Comparison of ENCODE assay signal across 26 cellular contexts in the genomic region with DNA sequence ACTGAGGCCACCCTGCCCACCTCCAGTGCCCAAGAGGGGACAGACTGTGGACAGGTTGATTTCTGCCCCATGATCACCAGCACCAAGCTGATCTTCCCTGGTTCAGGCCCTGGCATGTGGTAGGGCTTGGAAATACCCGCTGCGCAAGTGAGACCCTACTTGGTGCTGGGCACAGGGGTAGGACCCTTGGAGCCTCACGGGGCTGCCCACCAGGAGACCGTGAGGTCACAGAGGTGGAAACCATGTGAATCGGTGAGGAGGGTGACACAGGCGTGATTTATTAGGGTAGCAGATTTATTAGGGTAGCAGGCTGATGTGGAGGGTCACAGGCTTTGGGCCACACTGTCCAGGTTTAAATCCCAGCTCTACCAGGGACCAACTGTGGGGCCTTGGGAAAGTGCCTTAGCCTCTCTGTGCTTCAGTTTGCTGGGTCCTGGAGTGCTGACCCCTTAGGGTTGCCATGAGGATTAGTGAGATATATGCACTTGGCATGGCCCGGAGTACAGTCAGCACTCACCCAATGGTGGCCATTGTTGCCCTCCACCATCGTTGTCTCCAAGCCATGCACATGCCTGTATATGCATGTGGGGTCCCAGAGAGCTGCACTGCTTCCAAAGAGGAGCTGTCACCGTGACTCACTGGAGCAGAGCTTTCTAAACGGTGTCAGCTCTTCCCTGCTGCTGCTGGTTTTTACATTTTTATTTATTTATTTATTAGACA. TPM values are rescaled to one million over a fixed set of nuclear protein-coding genes. Genes with fewer than 3 reads are reported as not detected.
DNase-seq lines count a peak whose midpoint lies in the region; ATAC-seq and TF ChIP-seq lines count a peak whose summit lies in the region.
"Had no signal": no experiment of that assay in that cellular context is flagged by ENCODE, and none has a peak within 500 bp of the region (broad histone marks: within the 10 kb centered on the region; RNA-seq: fewer than 3 reads in every experiment).

No MANE protein-coding gene starts in this region.

- TF ChIP-seq CTCF in esophagus muscularis mucosa (IDR thresholded peaks at IDR 0.05) (no peak), gastrocnemius medialis (IDR thresholded peaks at IDR 0.05 in 4 of 5, conservative IDR thresholded peaks at IDR 0.05 in 1 of 5) (no peak), upper lobe of right lung (IDR thresholded peaks at IDR 0.05) (no peak), prostate gland (IDR thresholded peaks at IDR 0.05) (no peak)

- H3K27me3 ChIP-seq in esophagus muscularis mucosa (no peaks in the 10 kb centered on the region), gastrocnemius medialis (no peaks in the 10 kb centered on the region), upper lobe of right lung (no peaks in the 10 kb centered on the region), prostate gland (replicated peaks; ENCODE audit: insufficient read depth) (no peaks in the 10 kb centered on the region)
- H3K27me3 ChIP-seq: cardiac muscle cell, neural progenitor cell, SJCRH30 had no signal

- in situ Hi-C loops in gastrocnemius medialis (cut with MboI; ENCODE audit: low sequenced_read_pairs in 4 of 4), result loop anchor here in 1 of 4 donors (10.0 kb wide), 1 partner anchor 73 kb away; no protein-coding TSS in a partner anchor

- TF ChIP-seq POLR2A in esophagus muscularis mucosa (IDR thresholded peaks at IDR 0.05; ENCODE audit: low read depth) (no peak), gastrocnemius medialis (IDR thresholded peaks at IDR 0.05) (no peak), prostate gland (IDR thresholded peaks at IDR 0.05) (no peak)

- DNase-seq in M059J (ENCODE audit: low read depth), result peak; percentile 47
- no peak for DNase-seq in esophagus muscularis mucosa (ENCODE audit: extremely low spot score)
- DNase-seq in gastrocnemius medialis, result no peak
- DNase-seq in upper lobe of right lung, result no peak
- DNase-seq in left colon, result no peak
- DNase-seq in D341Med (ENCODE audit: low spot score), result no peak
- no peak for DNase-seq in prostate gland (ENCODE audit: low spot score)
- DNase-seq: activated naive CD4-positive, alpha-beta T cell treated with Interleukin-2 at 50 U/mL for 16 hours; activated T-cell treated with anti-CD3 and anti-CD28 coated beads, Interleukin-2, amount 50 U/mL, for 1 hour; amniotic stem cell; CD8-positive, alpha-beta T cell; GF-D8; HFFc6; Karpas-422; NCI-H1092; NCI-H2029; NCI-H2227 treated with DMSO at 0.1 percent for 48 hours; PC-3; stimulated activated CD4-positive, alpha-beta T cell treated with anti-CD3 and anti-CD28 coated beads, Interleukin-4, amount 100 ng/mL, for 24 hours; stimulated activated naive CD8-positive, alpha-beta T cell treated with anti-CD3 and anti-CD28 coated beads, Interleukin-15, amount 100 ng/mL, for 72 hours; T-cell had no signal

- no peak for TF ChIP-seq EP300 in esophagus muscularis mucosa (IDR thresholded peaks at IDR 0.05)

- H3K9me3 ChIP-seq in esophagus muscularis mucosa (no peaks in the 10 kb centered on the region), gastrocnemius medialis (no peaks in the 10 kb centered on the region), upper lobe of right lung (no peaks in the 10 kb centered on the region), prostate gland (no peaks in the 10 kb centered on the region)
- H3K9me3 ChIP-seq: SJCRH30 had no signal

- WGBS in esophagus muscularis mucosa, result 96% methylated on average over 9 of the region's 10 CpGs
- 88% methylated on average over 10 of the region's 10 CpGs for WGBS in prostate gland

- intact Hi-C loops in esophagus muscularis mucosa (cut with DNase I), result loop anchor here (5.0 kb wide), 1 partner anchor 65 kb away; no protein-coding TSS in a partner anchor
- intact Hi-C loops in gastrocnemius medialis (cut with DNase I; ENCODE audit: low total_unique reads), result no loop called here
- intact Hi-C loops in upper lobe of right lung (cut with DNase I), result no loop called here
- intact Hi-C loops in left colon (cut with DNase I, micrococcal nuclease), result no loop called here
- intact Hi-C loops in prostate gland (cut with DNase I), result no loop called here

- H3K4me3 ChIP-seq in esophagus muscularis mucosa (no peak overlapping the region), gastrocnemius medialis (no peak overlapping the region), upper lobe of right lung (no peak overlapping the region), prostate gland (no peak overlapping the region)
- H3K4me3 ChIP-seq: cardiac muscle cell, neural progenitor cell, SJCRH30 had no signal

- H3K4me1 ChIP-seq in esophagus muscularis mucosa (peaks cover 41 to 64% (median 58%) of the 10 kb centered on the region in 4 donors), gastrocnemius medialis (peaks cover 73 to 75% of the 10 kb centered on the region in 2 donors), upper lobe of right lung (peaks cover 59% of the 10 kb centered on the region), prostate gland (replicated peaks) (no peaks in the 10 kb centered on the region)

- peak overlapping the region in 3 of 4 donors; percentile 6 to 25 (median 14) for H3K27ac ChIP-seq in esophagus muscularis mucosa (replicated peaks in 1 of 4)
- H3K27ac ChIP-seq in gastrocnemius medialis, result peak overlapping the region; percentile 88 to 92 (median 90)
- H3K27ac ChIP-seq in upper lobe of right lung, result peak overlapping the region; percentile 11
- no peak overlapping the region for H3K27ac ChIP-seq in prostate gland
- H3K27ac ChIP-seq: cardiac muscle cell, neural progenitor cell, SJCRH30 had no signal

- H3K36me3 ChIP-seq in esophagus muscularis mucosa, result no peaks in the 10 kb centered on the region
- no peaks in the 10 kb centered on the region for H3K36me3 ChIP-seq in gastrocnemius medialis
- no peaks in the 10 kb centered on the region for H3K36me3 ChIP-seq in upper lobe of right lung
- H3K36me3 ChIP-seq in prostate gland, result no peaks in the 10 kb centered on the region
- H3K36me3 ChIP-seq: cardiac muscle cell, neural progenitor cell, SJCRH30 had no signal

- ATAC-seq in gastrocnemius medialis (no peak), upper lobe of right lung (no peak), GM18861 (IDR thresholded peaks at IDR 0.05; ENCODE audit: unreplicated experiment) (no peak), left colon (no peak)
- ATAC-seq: CD8-positive, alpha-beta T cell; left lobe of liver; PC-3; stimulated activated naive CD8-positive, alpha-beta T cell treated with anti-CD3 and anti-CD28 coated beads, Interleukin-15, amount 100 ng/mL, for 72 hours; T-cell had no signal

RNA-seq across cellular contexts. Expression of a gene that starts 20.9 kb away (rescaled TPM):
- total RNA-seq in M059J (2014; rRNA removed; shearing (Covaris generic)), result 80.5 and 91.9 TPM in 2 replicates
- 100 to 1,000 TPM; 455 to 718 (median 676) TPM for total RNA-seq in esophagus muscularis mucosa
- 1,000 to 10,000 TPM in 1 of 4 donors, 100 to 1,000 TPM in 3; 345 to 1,004 (median 793) TPM for total RNA-seq in gastrocnemius medialis
- total RNA-seq in upper lobe of right lung, result 382 TPM
- total RNA-seq in left colon, result 100 to 1,000 TPM; 148 to 242 TPM
- total RNA-seq in prostate gland, result 100 to 1,000 TPM; 559 to 659 TPM

RNA-seq across cellular contexts. Expression of a gene that starts 42.2 kb away (rescaled TPM):
- total RNA-seq in M059J (2014; rRNA removed; shearing (Covaris generic)), result 149 and 153 TPM in 2 replicates
- total RNA-seq in esophagus muscularis mucosa, result 100 to 1,000 TPM; 105 to 161 (median 145) TPM
- 100 to 1,000 TPM in 1 of 4 donors, 10 to 100 TPM in 3; 54.4 to 108 (median 88.0) TPM for total RNA-seq in gastrocnemius medialis
- total RNA-seq in upper lobe of right lung, result 186 TPM
- total RNA-seq in left colon, result 100 to 1,000 TPM; 201 to 223 TPM
- 100 to 1,000 TPM; 228 to 380 TPM for total RNA-seq in prostate gland

Comparison
In these comparisons a context has a peak if more than half of its experiments do, and no peak if none do; other contexts are left out.
1. H3K27ac ChIP-seq: peak in esophagus muscularis mucosa (3 of 4), gastrocnemius medialis (4 of 4) and upper lobe of right lung (single experiment); none in prostate gland (0 of 2).